20 cellular contexts compared by ENCODE assay signal in genomic region chr9:127390243-127390535, GRCh38. TPM values are rescaled to one million over a fixed set of nuclear protein-coding genes. Genes with fewer than 3 reads are reported as not detected.
DNase-seq lines count a peak whose midpoint lies in the region; ATAC-seq, FAIRE-seq and TF ChIP-seq lines count a peak whose summit lies in the region.
"Had no signal": no experiment of that assay in that cellular context is flagged by ENCODE, and none has a peak within 500 bp of the region (broad histone marks: within the 10 kb centered on the region; RNA-seq: fewer than 3 reads in every experiment).

No MANE protein-coding gene starts in this region.

- no peaks in the 10 kb centered on the region for H4K20me1 ChIP-seq in HepG2 (ENCODE audit: insufficient read depth, low read length)

- no peaks in the 10 kb centered on the region for H3K9me3 ChIP-seq in HepG2 (ENCODE audit: low read length)
- no peaks in the 10 kb centered on the region for H3K9me3 ChIP-seq in right lobe of liver
- H3K9me3 ChIP-seq in Panc1 (ENCODE audit: control insufficient read depth, insufficient read depth, low read depth, low read length): no peaks in the 10 kb centered on the region

- no peaks in the 10 kb centered on the region for H3K9me3 Mint-ChIP-seq in mesothelial cell of epicardium
- no peaks in the 10 kb centered on the region for H3K9me3 Mint-ChIP-seq in activated T-helper 17 cell treated with anti-CD3 and anti-CD28 coated beads, Interleukin-2, amount 50 U/mL, for 72 hours

- H3K27ac ChIP-seq in HepG2 (ENCODE audit: extremely low read length, insufficient read depth, low read length) (peak overlapping the region; percentile 92), right lobe of liver (no peak overlapping the region), Panc1 (ENCODE audit: low read length) (peak overlapping the region; percentile 93)

- in situ Hi-C loops in HepG2 (cut with HindIII; ENCODE audit: extremely low pct_ligation_motif_present, low pct_unique_long_range_greater_than_20kb) (no loop called here), Panc1 (cut with HindIII; ENCODE audit: low pct_unique_long_range_greater_than_20kb, low sequenced_read_pairs) (no loop called here)

- WGBS in HepG2 (ENCODE audit: low lambda C conversion rate): 28% methylated on average over 2 of the region's 2 CpGs
- WGBS in right lobe of liver (ENCODE audit: insufficient coverage, low coverage, low lambda C conversion rate, missing lambda C conversion rate): 59% methylated on average over 2 of the region's 2 CpGs

- peaks cover 2% of the 10 kb centered on the region for H3K36me3 Mint-ChIP-seq in mesothelial cell of epicardium
- H3K36me3 Mint-ChIP-seq in activated T-helper 17 cell treated with anti-CD3 and anti-CD28 coated beads, Interleukin-2, amount 50 U/mL, for 72 hours (ENCODE audit: low read depth): no peaks in the 10 kb centered on the region

- no peak overlapping the region for H3K4me3 Mint-ChIP-seq in mesothelial cell of epicardium
- no peak overlapping the region for H3K4me3 Mint-ChIP-seq in activated T-helper 17 cell treated with anti-CD3 and anti-CD28 coated beads, Interleukin-2, amount 50 U/mL, for 72 hours

- CTCF ChIA-PET in HepG2 (lab: Yijun Ruan, JAX; ENCODE audit: low intra/inter-chr PET ratio, low total read pairs) (no interaction called here), Panc1 (lab: Charles Lee) (no interaction called here)

- DNase-seq in HepG2 (ENCODE audit: low spot score) (no peak), right lobe of liver (no peak), Panc1 (ENCODE audit: low read depth, low spot score) (no peak), mesothelial cell of epicardium (ENCODE audit: low spot score in 2 of 2, unreplicated experiment in 2 of 2) (no peak), NCI-H1105 (lab: John Stamatoyannopoulos, UW) (no peak)
- DNase-seq: C1 segment of cervical spinal cord, DMS 273 treated with DMSO at 0.1 percent for 48 hours, GF-D8, Kasumi-1, NCI-H1436 treated with DMSO at 0.1 percent for 48 hours, NCI-H2081, NCI-H510A treated with DMSO at 0.1 percent for 48 hours, OCI-M1, SW 1271 had no signal

- FAIRE-seq in HepG2 (lab: Jason Lieb, UNC): no peak
- FAIRE-seq: GM12892, GM19239, H1 had no signal

- BruUV-seq in HepG2 (replicated peaks; lab: Mats Ljungman, UMichigan): TSS peak; percentile 82
- BruUV-seq in Panc1 (replicated peaks; lab: Mats Ljungman, UMichigan): no TSS peak

- peaks cover 70% of the 10 kb centered on the region for H3K4me1 Mint-ChIP-seq in mesothelial cell of epicardium
- peaks cover 11% of the 10 kb centered on the region for H3K4me1 Mint-ChIP-seq in activated T-helper 17 cell treated with anti-CD3 and anti-CD28 coated beads, Interleukin-2, amount 50 U/mL, for 72 hours

- no peaks in the 10 kb centered on the region for H3K79me2 ChIP-seq in HepG2 (ENCODE audit: insufficient read depth, low read length)

- peaks cover 79% of the 10 kb centered on the region for H3K4me1 ChIP-seq in HepG2 (ENCODE audit: insufficient read depth, low read length)
- peaks cover 0 to 6% (median 0%) of the 10 kb centered on the region in 4 donors for H3K4me1 ChIP-seq in right lobe of liver
- peaks cover 35% of the 10 kb centered on the region for H3K4me1 ChIP-seq in Panc1 (ENCODE audit: control insufficient read depth, insufficient read depth, low read length)

- H3K36me3 ChIP-seq in HepG2 (replicated peaks in 1 of 2; ENCODE audit: control insufficient read depth in 1 of 2, insufficient read depth in 2 of 2, low read length in 2 of 2) (no peaks in the 10 kb centered on the region), right lobe of liver (no peaks in the 10 kb centered on the region), Panc1 (ENCODE audit: control insufficient read depth, insufficient read depth, low read length) (no peaks in the 10 kb centered on the region)

- peaks cover 2% of the 10 kb centered on the region for H3K27me3 Mint-ChIP-seq in mesothelial cell of epicardium (ENCODE audit: low read depth)
- H3K27me3 Mint-ChIP-seq in activated T-helper 17 cell treated with anti-CD3 and anti-CD28 coated beads, Interleukin-2, amount 50 U/mL, for 72 hours: peaks cover 47% of the 10 kb centered on the region

- H3K4me3 ChIP-seq in HepG2 (replicated peaks in 1 of 3; ENCODE audit: insufficient read depth in 1 of 3, low read depth in 2 of 3, low read length in 3 of 3) (peak overlapping the region in 1 of 3 experiments; percentile 15; a peak in 2 of 6 replicates), right lobe of liver (no peak overlapping the region), Panc1 (ENCODE audit: low read depth in 2 of 2, low read length in 2 of 2) (no peak overlapping the region)

- peak overlapping the region; percentile 86 for H3K4me2 ChIP-seq in HepG2 (ENCODE audit: low read depth, low read length)

- no peak overlapping the region for H2AFZ ChIP-seq in HepG2 (ENCODE audit: low read length)

- TF ChIP-seq RAD21 in HepG2 (CRISPR knock-in tag; IDR thresholded peaks at IDR 0.05): no peak

- H3K9ac ChIP-seq in HepG2 (ENCODE audit: insufficient read depth, low read depth, low read length): peak overlapping the region; percentile 77

- no peak for TF ChIP-seq EP300 in HepG2 (IDR thresholded peaks at IDR 0.05; ENCODE audit: low read depth in 2 of 2, low read length in 2 of 2)
- TF ChIP-seq EP300 in HepG2 (CRISPR knock-in tag; IDR thresholded peaks at IDR 0.05; ENCODE audit: borderline replicate concordance): no peak

- POLR2A ChIA-PET in HepG2 (lab: Yijun Ruan, JAX): interaction anchor here (2.2 to 4.6 kb wide), 3 partner anchors 8 to 34 kb away, joined by 9 to 159 read pairs (median 23); partner anchors contain the start of genes SLC2A8 and ZNF79
- POLR2A ChIA-PET in Panc1 (lab: Charles Lee): no interaction called here

- H3K27me3 ChIP-seq in HepG2 (ENCODE audit: control insufficient read depth in 1 of 2, insufficient read depth in 2 of 2, low read length in 2 of 2) (no peaks in the 10 kb centered on the region), right lobe of liver (no peaks in the 10 kb centered on the region), Panc1 (ENCODE audit: control insufficient read depth, insufficient read depth, low read length) (no peaks in the 10 kb centered on the region)

- no peak for ATAC-seq in HepG2
- ATAC-seq in right lobe of liver: no peak
- ATAC-seq in Panc1: no peak
- ATAC-seq in activated T-helper 17 cell treated with anti-CD3 and anti-CD28 coated beads, Interleukin-2, amount 50 U/mL, for 72 hours (replicated peaks): no peak
- ATAC-seq in GM18520 (IDR thresholded peaks at IDR 0.05; ENCODE audit: unreplicated experiment): no peak
- ATAC-seq in GM18517 (IDR thresholded peaks at IDR 0.05; ENCODE audit: unreplicated experiment): no peak

- TF ChIP-seq CTCF in HepG2 (CRISPR knock-in tag; IDR thresholded peaks at IDR 0.05) (no peak), right lobe of liver (IDR thresholded peaks at IDR 0.05) (no peak), Panc1 (IDR thresholded peaks at IDR 0.05) (no peak), mesothelial cell of epicardium (IDR thresholded peaks at IDR 0.05; ENCODE audit: unreplicated experiment) (no peak)

- intact Hi-C loops in HepG2 (cut with micrococcal nuclease; ENCODE audit: unreplicated experiment) (loop anchor here (5.0 to 10.0 kb wide), 2 partner anchors 45 to 62 kb away; partner anchors contain the start of genes LRSAM1 and RPL12), right lobe of liver (cut with DNase I) (loop anchor here in 1 of 2 donors (5.0 kb wide), 1 partner anchor 48 kb away; no protein-coding TSS in a partner anchor), Panc1 (cut with micrococcal nuclease; ENCODE audit: unreplicated experiment) (no loop called here)

- H3K27ac Mint-ChIP-seq in mesothelial cell of epicardium: peak overlapping the region; percentile 81
- no peak overlapping the region for H3K27ac Mint-ChIP-seq in activated T-helper 17 cell treated with anti-CD3 and anti-CD28 coated beads, Interleukin-2, amount 50 U/mL, for 72 hours

- TF ChIP-seq POLR2A in HepG2 (IDR thresholded peaks at IDR 0.05; ENCODE audit: insufficient read depth in 1 of 2, low read depth in 2 of 2, low read length in 2 of 2) (no peak), right lobe of liver (IDR thresholded peaks at IDR 0.05) (no peak)

RNA-seq across cellular contexts. Expression of gene SLC2A8, which starts 6.8 kb away (rescaled TPM):
- total RNA-seq in HepG2 (2016; rRNA removed; fragmentation: Illumina TruSeq; extraction: Trizol) (24.0 and 48.6 TPM in 2 replicates), right lobe of liver (10 to 100 TPM; 16.2 to 25.0 (median 18.8) TPM), Panc1 (2021; ENCODE audit: unreplicated experiment) (55.7 TPM), mesothelial cell of epicardium (30.9 to 36.0 TPM (median 32.7 TPM) in 3 replicates)
- total RNA-seq in HepG2 (2016; cell fraction: cytosol; rRNA removed; fragmentation: Illumina TruSeq; extraction: Trizol; ENCODE audit: low read depth): 25.8 and 26.2 TPM in 2 replicates
- 22.9 and 51.3 TPM in 2 replicates for total RNA-seq in HepG2 (2016; cell fraction: insoluble cytoplasmic fraction; rRNA removed; fragmentation: Illumina TruSeq; extraction: Trizol)
- total RNA-seq in HepG2 (2016; cell fraction: membrane; rRNA removed; fragmentation: Illumina TruSeq; extraction: Trizol): 32.1 and 33.0 TPM in 2 replicates
- total RNA-seq in HepG2 (2016; cell fraction: nucleus; rRNA removed; fragmentation: Illumina TruSeq; extraction: Trizol): 53.8 and 57.0 TPM in 2 replicates
- 22.6 and 37.2 TPM in 2 replicates for polyA plus RNA-seq in HepG2 (2011; rRNA removed)
- 20.3 and 26.4 TPM in 2 replicates for polyA plus RNA-seq in HepG2 (2011; cell fraction: cytosol; rRNA removed)
- 73.4 and 80.9 TPM in 2 replicates for polyA plus RNA-seq in HepG2 (2011; cell fraction: nucleus; rRNA removed)
- polyA plus RNA-seq in HepG2 (2012): 15.9 and 25.8 TPM in 2 replicates
- polyA plus RNA-seq in HepG2 (2016; cell fraction: cytosol; fragmentation: Illumina TruSeq; extraction: Trizol; ENCODE audit: low read depth): 18.5 and 21.9 TPM in 2 replicates
- polyA plus RNA-seq in HepG2 (2016; cell fraction: insoluble cytoplasmic fraction; fragmentation: Illumina TruSeq; extraction: Trizol; ENCODE audit: low read depth): 22.6 and 24.1 TPM in 2 replicates
- 21.2 and 23.1 TPM in 2 replicates for polyA plus RNA-seq in HepG2 (2016; cell fraction: membrane; fragmentation: Illumina TruSeq; extraction: Trizol; ENCODE audit: low read depth)
- 112 and 118 TPM in 2 replicates for polyA plus RNA-seq in HepG2 (2016; cell fraction: nucleus; fragmentation: Illumina TruSeq; extraction: Trizol; ENCODE audit: insufficient read depth, low read depth)
- 29.8 and 66.3 TPM in 2 replicates for polyA minus RNA-seq in HepG2 (2011; rRNA and poly(A)+ RNA removed; ENCODE audit: low replicate concordance)
- 13.0 and 13.3 TPM in 2 replicates for polyA minus RNA-seq in HepG2 (2011; cell fraction: cytosol; rRNA and poly(A)+ RNA removed)
- 25.1 and 26.0 TPM in 2 replicates for polyA minus RNA-seq in HepG2 (2011; cell fraction: nucleus; rRNA and poly(A)+ RNA removed)
- 38.1 TPM for polyA plus RNA-seq in Panc1 (2012; ENCODE audit: insufficient read length)
- total RNA-seq in activated T-helper 17 cell treated with anti-CD3 and anti-CD28 coated beads, Interleukin-2, amount 50 U/mL, for 72 hours: 1 to 10 TPM; 3.0 TPM

RNA-seq across cellular contexts. Expression of gene ZNF79, which starts 34.0 kb away (rescaled TPM):
- 7.3 and 8.1 TPM in 2 replicates for total RNA-seq in HepG2 (2016; rRNA removed; fragmentation: Illumina TruSeq; extraction: Trizol)
- 3.1 and 3.7 TPM in 2 replicates for total RNA-seq in HepG2 (2016; cell fraction: cytosol; rRNA removed; fragmentation: Illumina TruSeq; extraction: Trizol; ENCODE audit: low read depth)
- 7.1 and 8.1 TPM in 2 replicates for total RNA-seq in HepG2 (2016; cell fraction: insoluble cytoplasmic fraction; rRNA removed; fragmentation: Illumina TruSeq; extraction: Trizol)
- total RNA-seq in HepG2 (2016; cell fraction: membrane; rRNA removed; fragmentation: Illumina TruSeq; extraction: Trizol): 5.0 and 6.4 TPM in 2 replicates
- 6.5 and 7.4 TPM in 2 replicates for total RNA-seq in HepG2 (2016; cell fraction: nucleus; rRNA removed; fragmentation: Illumina TruSeq; extraction: Trizol)
- polyA plus RNA-seq in HepG2 (2011; rRNA removed): 3.7 and 4.0 TPM in 2 replicates
- polyA plus RNA-seq in HepG2 (2011; cell fraction: cytosol; rRNA removed): 2.4 and 2.7 TPM in 2 replicates
- polyA plus RNA-seq in HepG2 (2011; cell fraction: nucleus; rRNA removed): 6.0 and 7.5 TPM in 2 replicates
- 2.6 and 3.2 TPM in 2 replicates for polyA plus RNA-seq in HepG2 (2012)
- polyA plus RNA-seq in HepG2 (2016; cell fraction: cytosol; fragmentation: Illumina TruSeq; extraction: Trizol; ENCODE audit: low read depth): 0.52 and 0.70 TPM in 2 replicates
- polyA plus RNA-seq in HepG2 (2016; cell fraction: insoluble cytoplasmic fraction; fragmentation: Illumina TruSeq; extraction: Trizol; ENCODE audit: low read depth): 4.7 TPM in 2 replicates
- polyA plus RNA-seq in HepG2 (2016; cell fraction: membrane; fragmentation: Illumina TruSeq; extraction: Trizol; ENCODE audit: low read depth): 1.3 and 1.4 TPM in 2 replicates
- 8.9 and 9.1 TPM in 2 replicates for polyA plus RNA-seq in HepG2 (2016; cell fraction: nucleus; fragmentation: Illumina TruSeq; extraction: Trizol; ENCODE audit: insufficient read depth, low read depth)
- 6.0 and 28.4 TPM in 2 replicates for polyA minus RNA-seq in HepG2 (2011; rRNA and poly(A)+ RNA removed; ENCODE audit: low replicate concordance)
- polyA minus RNA-seq in HepG2 (2011; cell fraction: cytosol; rRNA and poly(A)+ RNA removed): 3.7 and 4.2 TPM in 2 replicates
- 7.9 and 11.3 TPM in 2 replicates for polyA minus RNA-seq in HepG2 (2011; cell fraction: nucleus; rRNA and poly(A)+ RNA removed)
- total RNA-seq in right lobe of liver: 1 to 10 TPM; 2.5 to 4.6 (median 3.5) TPM
- 5.4 TPM for total RNA-seq in Panc1 (2021; ENCODE audit: unreplicated experiment)
- polyA plus RNA-seq in Panc1 (2012; ENCODE audit: insufficient read length): 3.5 TPM
- total RNA-seq in mesothelial cell of epicardium: 11.0 to 12.1 TPM (median 11.6 TPM) in 3 replicates
- 10 to 100 TPM; 10.1 to 11.3 TPM for total RNA-seq in activated T-helper 17 cell treated with anti-CD3 and anti-CD28 coated beads, Interleukin-2, amount 50 U/mL, for 72 hours

Comparison
In these comparisons a context has a peak if more than half of its experiments do, and no peak if none do; other contexts are left out.
1. H3K27ac ChIP-seq: peak in HepG2 (single experiment) and Panc1 (single experiment); none in right lobe of liver (0 of 3).